Comparison of ENCODE assay signal across 8 cellular contexts in genomic region chr12:132761032-132761910, GRCh38. TPM values are rescaled to one million over a fixed set of nuclear protein-coding genes. Genes with fewer than 3 reads are reported as not detected.
DNase-seq lines count a peak whose midpoint lies in the region; ATAC-seq and TF ChIP-seq lines count a peak whose summit lies in the region.

Gene ANKLE2 (minus strand): TSS chr12:132761832. CDS start chr12:132761798, 34 bp downstream.

- peak within 1 kb of the TSS; percentile 98 for H3K27ac ChIP-seq in C4-2B
- H3K27ac ChIP-seq in gastroesophageal sphincter = peak within 1 kb of the TSS; percentile 92 to 99 (median 97)
- peak within 1 kb of the TSS; percentile 84 to 91 for H3K27ac ChIP-seq in ovary
- H3K27ac ChIP-seq in thymus (ENCODE audit: low read depth) = peak within 1 kb of the TSS; percentile 91

- H3K4me1 ChIP-seq in gastroesophageal sphincter = peaks cover 0 to 32% (median 14%) of the 10 kb centered on the region in 3 donors
- peaks cover 7% of the 10 kb centered on the region for H3K4me1 ChIP-seq in ovary (ENCODE audit: insufficient read depth)
- H3K4me1 ChIP-seq in thymus (ENCODE audit: control insufficient read depth, insufficient read depth, low read length) = peaks cover 15% of the 10 kb centered on the region

- 0% methylated on average over 4 to 5 of the region's 95 CpGs for WGBS in gastroesophageal sphincter (ENCODE audit: low coverage in 1 of 2), 2 donors
- 0 to 1% (median 0%) methylated on average over 35 to 95 of the region's 95 CpGs for WGBS in ovary, 3 donors
- under 1% methylated on average over 95 of the region's 95 CpGs for WGBS in thymus

- intact Hi-C loops in ovary (cut with DNase I) = no loop called here

- TF ChIP-seq CTCF in C4-2B (conservative IDR thresholded peaks at IDR 0.05) (no peak), gastroesophageal sphincter (IDR thresholded peaks at IDR 0.05) (no peak), ovary (IDR thresholded peaks at IDR 0.05) (no peak)

- H3K36me3 ChIP-seq in gastroesophageal sphincter (peaks cover 0 to 27% of the 10 kb centered on the region in 2 donors), ovary (no peaks in the 10 kb centered on the region), thymus (ENCODE audit: control insufficient read depth, insufficient read depth) (peaks cover 9% of the 10 kb centered on the region)

- H3K4me3 ChIP-seq in gastroesophageal sphincter (peak within 1 kb of the TSS; percentile 76 to 99), ovary (peak within 1 kb of the TSS; percentile 78), thymus (ENCODE audit: low read length) (peak within 1 kb of the TSS; percentile 98)

- TF ChIP-seq POLR2A in Raji (IDR thresholded peaks at IDR 0.05; ENCODE audit: insufficient read depth, low read depth, low read length) (peak; percentile 34; the same call in 1 of the 2 replicates), gastroesophageal sphincter (IDR thresholded peaks at IDR 0.05) (peak; percentile 13 to 42), ovary (IDR thresholded peaks at IDR 0.05) (no peak)

- TF ChIP-seq EP300 in gastroesophageal sphincter (IDR thresholded peaks at IDR 0.05) = no peak
- no peak for TF ChIP-seq EP300 in ovary (IDR thresholded peaks at IDR 0.05)

- ATAC-seq in HG03439 (IDR thresholded peaks at IDR 0.05; ENCODE audit: unreplicated experiment) = peak; percentile 29
- peak; percentile 82 for ATAC-seq in gastroesophageal sphincter

- H3K9me3 ChIP-seq in gastroesophageal sphincter (no peaks in the 10 kb centered on the region), ovary (no peaks in the 10 kb centered on the region), thymus (ENCODE audit: control insufficient read depth) (no peaks in the 10 kb centered on the region)

- DNase-seq in GM19240 (ENCODE audit: insufficient read length, low spot score) (peak; percentile 51), ovary (peak in 3 of 5 donors; percentile 34 to 63 (median 61))
- peak; percentile 78 for DNase-seq in activated naive CD4-positive, alpha-beta T cell treated with Interleukin-2 at 50 U/mL for 16 hours

- H3K27me3 ChIP-seq in gastroesophageal sphincter = no peaks in the 10 kb centered on the region
- no peaks in the 10 kb centered on the region for H3K27me3 ChIP-seq in ovary
- H3K27me3 ChIP-seq in thymus (ENCODE audit: control insufficient read depth, insufficient read depth) = no peaks in the 10 kb centered on the region

RNA-seq across cellular contexts. Expression of gene ANKLE2, which starts in this region (rescaled TPM):
- total RNA-seq in gastroesophageal sphincter (10 to 100 TPM; 33.1 to 61.5 (median 49.9) TPM), ovary (10 to 100 TPM; 39.2 to 82.0 (median 43.7) TPM)
- polyA plus RNA-seq in ovary (10 to 100 TPM; 30.5 to 34.0 TPM), thymus (62.5 TPM)

Comparison
In these comparisons a context has a peak if more than half of its experiments do, and no peak if none do; other contexts are left out.
1. Peak in every context shown above with its lines: DNase-seq, ATAC-seq, H3K4me3 ChIP-seq and H3K27ac ChIP-seq.